Comparison of ENCODE assay signal across 24 cellular contexts in genomic region chr3:41286305-41286704, GRCh38.
DNase-seq lines count a peak whose midpoint lies in the region; ATAC-seq, FAIRE-seq and TF ChIP-seq lines count a peak whose summit lies in the region.
"Had no signal": no experiment of that assay in that cellular context is flagged by ENCODE, and none has a peak within 500 bp of the region (broad histone marks: within the 10 kb centered on the region; RNA-seq: fewer than 3 reads in every experiment).

No MANE protein-coding gene starts in this region.

- BruUV-seq in K562 (replicated peaks; lab: Mats Ljungman, UMichigan): no TSS peak

- TF ChIP-seq EP300 in K562 (IDR thresholded peaks at IDR 0.05; ENCODE audit: low read length): no peak

- POLR2A ChIA-PET in K562 (lab: Yijun Ruan, JAX): interaction anchor here (0.6 kb wide), 2 partner anchors 229 to 715 kb away, joined by 3 to 4 read pairs; no protein-coding TSS in a partner anchor

- H3K4me1 ChIP-seq in K562 (replicated peaks in 1 of 2; ENCODE audit: control insufficient read depth in 2 of 2, insufficient read depth in 2 of 2, low read length in 2 of 2): no peaks in the 10 kb centered on the region
- H3K4me1 ChIP-seq: SJSA1 had no signal

- H2AFZ ChIP-seq in K562 (ENCODE audit: low read depth, low read length): no peak overlapping the region
- H2AFZ ChIP-seq: GM23248 had no signal

- H3K4me3 Mint-ChIP-seq in activated CD8-positive, alpha-beta memory T cell treated with anti-CD3 and anti-CD28 coated beads, Interleukin-2, amount 10 ng/mL, durations not matched to agents 7 days and 5 days: no peak overlapping the region
- H3K4me3 Mint-ChIP-seq: CD4-positive, alpha-beta memory T cell; T-cell had no signal

- H3K79me2 ChIP-seq in K562 (ENCODE audit: control insufficient read depth, insufficient read depth, low read length): no peaks in the 10 kb centered on the region

- in situ Hi-C loops in K562 (cut with MboI): no loop called here

- FAIRE-seq in K562 (lab: Jason Lieb, UNC) (no peak), urothelium cell line (lab: Jason Lieb, UNC) (no peak)
- FAIRE-seq: A204.1, GM12878, GM18507 had no signal

- H3K9me3 ChIP-seq in K562 (replicated peaks; ENCODE audit: control insufficient read depth, insufficient read depth, low read depth, low read length): no peaks in the 10 kb centered on the region; the same call in 1 of the 2 replicates
- H3K9me3 ChIP-seq: SJSA1 had no signal

- TF ChIP-seq POLR2A in K562 (conservative IDR thresholded peaks at IDR 0.05): no peak

- no peaks in the 10 kb centered on the region for H3K9me1 ChIP-seq in K562 (ENCODE audit: control insufficient read depth, insufficient read depth, low read length)

- H3K9me3 Mint-ChIP-seq in activated CD8-positive, alpha-beta memory T cell treated with anti-CD3 and anti-CD28 coated beads, Interleukin-2, amount 10 ng/mL, durations not matched to agents 7 days and 5 days (ENCODE audit: low read depth): no peaks in the 10 kb centered on the region

- ATAC-seq in K562: peak; percentile 42; the same call in 1 of the 3 replicates
- no peak for ATAC-seq in activated CD8-positive, alpha-beta memory T cell treated with anti-CD3 and anti-CD28 coated beads, Interleukin-2, amount 10 ng/mL, durations not matched to agents 7 days and 5 days
- ATAC-seq: GM12878, PC-3, T-cell had no signal

- H3K27ac Mint-ChIP-seq in activated CD8-positive, alpha-beta memory T cell treated with anti-CD3 and anti-CD28 coated beads, Interleukin-2, amount 10 ng/mL, durations not matched to agents 7 days and 5 days: no peak overlapping the region
- H3K27ac Mint-ChIP-seq: CD4-positive, alpha-beta memory T cell; T-cell had no signal

- H3K4me2 ChIP-seq in K562 (ENCODE audit: insufficient read depth, low read length): no peak overlapping the region
- H3K4me2 ChIP-seq: KMS-11 had no signal

- H3K36me3 Mint-ChIP-seq in activated CD8-positive, alpha-beta memory T cell treated with anti-CD3 and anti-CD28 coated beads, Interleukin-2, amount 10 ng/mL, durations not matched to agents 7 days and 5 days: no peaks in the 10 kb centered on the region
- H3K36me3 Mint-ChIP-seq: T-cell had no signal

- CTCF ChIA-PET in K562 (lab: Yijun Ruan, JAX; ENCODE audit: low intra/inter-chr PET ratio): interaction anchor here (0.7 kb wide), 1 partner anchor 595 kb away, joined by 4 read pairs; no protein-coding TSS in a partner anchor
- CTCF ChIA-PET in activated CD8-positive, alpha-beta memory T cell treated with anti-CD3 and anti-CD28 coated beads, Interleukin-2, amount 10 ng/mL, durations not matched to agents 7 days and 5 days (lab: Charles Lee): no interaction called here

- H3K4me3 ChIP-seq in AG09309 (ENCODE audit: control insufficient read depth, low read depth, low read length) (no peak overlapping the region), K562 (no peak overlapping the region), H7 (ENCODE audit: insufficient read depth, low read depth, low read length) (no peak overlapping the region)
- H3K4me3 ChIP-seq: GM12878, GM23248, SJSA1 had no signal

- H4K20me1 ChIP-seq in K562 (replicated peaks; ENCODE audit: control insufficient read depth, insufficient read depth, low read length): 0 out of 2 replicates have a peak, but pooled peaks cover 2% of the 10 kb centered on the region

- H3K27me3 ChIP-seq in K562 (ENCODE audit: control insufficient read depth in 2 of 2, insufficient read depth in 2 of 2, low read length in 2 of 2): peaks cover 12 to 15% of the 10 kb centered on the region in 2 experiments; a peak in 4 of 5 replicates
- H3K27me3 ChIP-seq in H7 (ENCODE audit: control insufficient read depth, insufficient read depth, low read length): no peaks in the 10 kb centered on the region
- H3K27me3 ChIP-seq: SJSA1 had no signal

- no peak overlapping the region for H3K9ac ChIP-seq in K562 (ENCODE audit: insufficient read depth in 1 of 2, low read depth in 2 of 2, low read length in 2 of 2)
- H3K9ac ChIP-seq: GM23248, KMS-11 had no signal

- 3% methylated on average over 6 of the region's 6 CpGs for WGBS in K562 (ENCODE audit: insufficient coverage, low coverage, missing lambda C conversion rate)

- no peaks in the 10 kb centered on the region for H3K27me3 Mint-ChIP-seq in activated CD8-positive, alpha-beta memory T cell treated with anti-CD3 and anti-CD28 coated beads, Interleukin-2, amount 10 ng/mL, durations not matched to agents 7 days and 5 days
- H3K27me3 Mint-ChIP-seq: CD4-positive, alpha-beta memory T cell had no signal

- no peaks in the 10 kb centered on the region for H3K36me3 ChIP-seq in K562 (ENCODE audit: control insufficient read depth, insufficient read depth, low read length)
- H3K36me3 ChIP-seq in H7 (replicated peaks; ENCODE audit: control insufficient read depth, insufficient read depth, low read length): no peaks in the 10 kb centered on the region
- H3K36me3 ChIP-seq: SJSA1 had no signal

- peaks cover 7% of the 10 kb centered on the region for H3K4me1 Mint-ChIP-seq in activated CD8-positive, alpha-beta memory T cell treated with anti-CD3 and anti-CD28 coated beads, Interleukin-2, amount 10 ng/mL, durations not matched to agents 7 days and 5 days

- peak; percentile 25 for TF ChIP-seq CTCF in AG09309 (IDR thresholded peaks at IDR 0.05; ENCODE audit: control insufficient read depth, insufficient read depth, low read depth, low read length, missing control alignments)
- peak in 1 of 3 experiments; percentile 18; a peak in 2 of 6 replicates for TF ChIP-seq CTCF in K562 (IDR thresholded peaks at IDR 0.05 in 2 of 3, conservative IDR thresholded peaks at IDR 0.05 in 1 of 3; ENCODE audit: insufficient read depth in 2 of 3, low read depth in 1 of 3, low read length in 3 of 3)

- DNase-seq in NCI-H748 (lab: John Stamatoyannopoulos, UW; ENCODE audit: unreplicated experiment) (peak; percentile 2), NCI-H748 treated with DMSO at 0.1 percent for 48 hours (lab: John Stamatoyannopoulos, UW) (no peak), AG09309 (ENCODE audit: low read depth) (no peak), HT1080 (ENCODE audit: low read depth) (peak; percentile 31), K562 (ENCODE audit: extremely low read depth in 1 of 4, low spot score in 3 of 4) (no peak), H7 (no peak), urothelium cell line (ENCODE audit: low spot score) (no peak)
- DNase-seq in activated CD8-positive, alpha-beta memory T cell treated with anti-CD3 and anti-CD28 coated beads, Interleukin-2, amount 10 ng/mL, durations not matched to agents 7 days and 5 days: no peak
- DNase-seq: AML-193; CD4-positive, alpha-beta memory T cell; GDM1; GM23248; MM.1S; NCI-H1092 treated with DMSO at 0.1 percent for 48 hours; NCI-H2081 treated with DMSO at 0.1 percent for 48 hours; NCI-H510A; PC-3; T-cell had no signal

- no peak for TF ChIP-seq RAD21 in K562 (CRISPR knock-in tag; conservative IDR thresholded peaks at IDR 0.05 in 1 of 2, IDR thresholded peaks at IDR 0.05 in 1 of 2)

- H3K27ac ChIP-seq in K562 (ENCODE audit: extremely low read depth, low read depth, low read length): no peak overlapping the region
- H3K27ac ChIP-seq: GM23248, KMS-11, RWPE1, SJSA1 had no signal

- intact Hi-C loops in K562 (cut with micrococcal nuclease): no loop called here

TF ChIP-seq in K562, 482 proteins besides CTCF, POLR2A, EP300 and RAD21:
- no peak for TF ChIP-seq ZNF165 (CRISPR knock-in tag; IDR thresholded peaks at IDR 0.05; ENCODE audit: borderline replicate concordance)
- no peak for TF ChIP-seq ZNF24 (IDR thresholded peaks at IDR 0.05)
- no peak for TF ChIP-seq RFX5 (IDR thresholded peaks at IDR 0.05; ENCODE audit: low read depth, low read length)
- no peak for TF ChIP-seq ETV5 (CRISPR knock-in tag; IDR thresholded peaks at IDR 0.05; ENCODE audit: low read depth)
- no peak for TF ChIP-seq ZFP91 (CRISPR knock-in tag; IDR thresholded peaks at IDR 0.05)
- TF ChIP-seq DACH1 (IDR thresholded peaks at IDR 0.05; ENCODE audit: partially characterized antibody): no peak
- TF ChIP-seq TAF15 (IDR thresholded peaks at IDR 0.05; ENCODE audit: low read depth, low read length): no peak
- TF ChIP-seq ATF4 (CRISPR knock-in tag; IDR thresholded peaks at IDR 0.05): no peak
- TF ChIP-seq THRA (IDR thresholded peaks at IDR 0.05): no peak
- TF ChIP-seq NR3C1 (CRISPR knock-in tag; IDR thresholded peaks at IDR 0.05): no peak
- TF ChIP-seq FOXA1 (IDR thresholded peaks at IDR 0.05; ENCODE audit: borderline replicate concordance): no peak

Comparison
In these comparisons a context has a peak if more than half of its experiments do, and no peak if none do; other contexts are left out.
1. DNase-seq: peak in NCI-H748 (single experiment) and HT1080 (single experiment); none in NCI-H748 treated with DMSO at 0.1 percent for 48 hours (single experiment), AG09309 (single experiment), K562 (0 of 4), H7 (single experiment), urothelium cell line (single experiment) and activated CD8-positive, alpha-beta memory T cell treated with anti-CD3 and anti-CD28 coated beads, Interleukin-2, amount 10 ng/mL, durations not matched to agents 7 days and 5 days (single experiment).